ENCODE assay signal across 3 cellular contexts in genomic region chrX:34223574-34223973, GRCh38.
TF ChIP-seq lines count a peak whose summit lies in the region.

No MANE protein-coding gene starts in this region.

TF ChIP-seq in HepG2, 621 proteins besides CTCF, POLR2A, EP300 and RAD21:
- no peak for TF ChIP-seq ADNP (CRISPR knock-in tag; IDR thresholded peaks at IDR 0.05)
- no peak for TF ChIP-seq SIN3A (IDR thresholded peaks at IDR 0.05; ENCODE audit: borderline replicate concordance, low read depth, low read length)
- no peak for TF ChIP-seq ZNF564 (CRISPR knock-in tag; IDR thresholded peaks at IDR 0.05)
- TF ChIP-seq, protein P1, sequence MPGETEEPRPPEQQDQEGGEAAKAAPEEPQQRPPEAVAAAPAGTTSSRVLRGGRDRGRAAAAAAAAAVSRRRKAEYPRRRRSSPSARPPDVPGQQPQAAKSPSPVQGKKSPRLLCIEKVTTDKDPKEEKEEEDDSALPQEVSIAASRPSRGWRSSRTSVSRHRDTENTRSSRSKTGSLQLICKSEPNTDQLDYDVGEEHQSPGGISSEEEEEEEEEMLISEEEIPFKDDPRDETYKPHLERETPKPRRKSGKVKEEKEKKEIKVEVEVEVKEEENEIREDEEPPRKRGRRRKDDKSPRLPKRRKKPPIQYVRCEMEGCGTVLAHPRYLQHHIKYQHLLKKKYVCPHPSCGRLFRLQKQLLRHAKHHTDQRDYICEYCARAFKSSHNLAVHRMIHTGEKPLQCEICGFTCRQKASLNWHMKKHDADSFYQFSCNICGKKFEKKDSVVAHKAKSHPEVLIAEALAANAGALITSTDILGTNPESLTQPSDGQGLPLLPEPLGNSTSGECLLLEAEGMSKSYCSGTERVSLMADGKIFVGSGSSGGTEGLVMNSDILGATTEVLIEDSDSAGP (CRISPR knock-in tag; IDR thresholded peaks at IDR 0.05; ENCODE audit: borderline replicate concordance) = no peak
- no peak for TF ChIP-seq ZFAT (CRISPR knock-in tag; conservative IDR thresholded peaks at IDR 0.05)
- no peak for TF ChIP-seq ZNF335 (CRISPR knock-in tag; IDR thresholded peaks at IDR 0.05)
- TF ChIP-seq MAFK (conservative IDR thresholded peaks at IDR 0.05 in 1 of 2, IDR thresholded peaks at IDR 0.05 in 1 of 2; ENCODE audit: low read length in 2 of 2) = peak; percentile 29 to 59; a peak in 3 of 4 replicates
- TF ChIP-seq MAFF (IDR thresholded peaks at IDR 0.05; ENCODE audit: low read depth, low read length) = peak; percentile 39; the same call in 1 of the 2 replicates
- no peak for TF ChIP-seq ZIK1 (CRISPR knock-in tag; IDR thresholded peaks at IDR 0.05; ENCODE audit: borderline replicate concordance, low read depth)
- no peak for TF ChIP-seq NR3C1 (CRISPR knock-in tag; IDR thresholded peaks at IDR 0.05)
- TF ChIP-seq ZHX2 (IDR thresholded peaks at IDR 0.05; ENCODE audit: low read depth) = no peak
- TF ChIP-seq ZHX2 (CRISPR knock-in tag; IDR thresholded peaks at IDR 0.05; ENCODE audit: borderline replicate concordance) = no peak
- no peak for TF ChIP-seq ZNF879 (CRISPR knock-in tag; IDR thresholded peaks at IDR 0.05)
TF ChIP-seq in HepG2: peak in this region for 2.

TF ChIP-seq in A549, 52 proteins besides CTCF, POLR2A, EP300 and RAD21:
- peak; percentile 64 for TF ChIP-seq MAFK (IDR thresholded peaks at IDR 0.05; ENCODE audit: partially characterized antibody)
- TF ChIP-seq, protein P2, sequence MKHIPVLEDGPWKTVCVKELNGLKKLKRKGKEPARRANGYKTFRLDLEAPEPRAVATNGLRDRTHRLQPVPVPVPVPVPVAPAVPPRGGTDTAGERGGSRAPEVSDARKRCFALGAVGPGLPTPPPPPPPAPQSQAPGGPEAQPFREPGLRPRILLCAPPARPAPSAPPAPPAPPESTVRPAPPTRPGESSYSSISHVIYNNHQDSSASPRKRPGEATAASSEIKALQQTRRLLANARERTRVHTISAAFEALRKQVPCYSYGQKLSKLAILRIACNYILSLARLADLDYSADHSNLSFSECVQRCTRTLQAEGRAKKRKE (CRISPR knock-in tag; IDR thresholded peaks at IDR 0.05; ENCODE audit: low read depth) = no peak

TF ChIP-seq in IMR-90, 13 proteins besides CTCF, POLR2A, EP300 and RAD21:
- peak; percentile 75 for TF ChIP-seq MAFK (IDR thresholded peaks at IDR 0.05; ENCODE audit: low read depth, low read length)
- TF ChIP-seq CEBPB (IDR thresholded peaks at IDR 0.05; ENCODE audit: low read depth, low read length) = no peak
TF ChIP-seq in IMR-90: peak in this region for 1.
